In genomic region chr22:37061611-37062365, GRCh38 we compare ENCODE assay signal across 22 cellular contexts. TPM values are rescaled to one million over a fixed set of nuclear protein-coding genes. Genes with fewer than 3 reads are reported as not detected.
"Had no signal": no experiment of that assay in that cellular context is flagged by ENCODE, and none has a peak within 500 bp of the region (broad histone marks: within the 10 kb centered on the region; RNA-seq: fewer than 3 reads in every experiment).

No MANE protein-coding gene starts in this region.

- H3K27ac ChIP-seq: cardiac muscle cell, esophagus squamous epithelium, heart right ventricle, left ventricle myocardium inferior, stomach, vagina had no signal

- H3K9me3 ChIP-seq: esophagus squamous epithelium, heart right ventricle, left ventricle myocardium inferior, stomach, vagina had no signal

- H3K27me3 Mint-ChIP-seq: effector memory CD8-positive, alpha-beta T cell; T-cell had no signal

- H3K9me3 Mint-ChIP-seq: activated naive CD4-positive, alpha-beta T cell treated with anti-CD3 and anti-CD28 coated beads, Interleukin-2, amount 50 U/mL, for 72 hours; effector memory CD8-positive, alpha-beta T cell; nephron progenitor cell; T-cell had no signal

- H3K4me3 ChIP-seq: cardiac muscle cell, esophagus squamous epithelium, heart right ventricle, left ventricle myocardium inferior, stomach, vagina had no signal

- H3K4me3 Mint-ChIP-seq: nephron progenitor cell, T-cell had no signal

- ATAC-seq: heart right ventricle, T-cell had no signal

- H3K27me3 ChIP-seq: cardiac muscle cell, vagina had no signal

- H3K4me1 Mint-ChIP-seq: nephron progenitor cell had no signal

- H3K27ac Mint-ChIP-seq: effector memory CD8-positive, alpha-beta T cell; progenitor cell of endocrine pancreas; T-cell had no signal

- DNase-seq: activated CD4-positive, alpha-beta T cell treated with anti-CD3 and anti-CD28 coated beads, Interleukin-2, amount 50 U/mL, for 1 hour; activated effector memory CD4-positive, alpha-beta T cell treated with Interleukin-2 at 50 U/mL for 16 hours; activated T-cell treated with anti-CD3 and anti-CD28 coated beads for 4 hours; amniotic stem cell; effector memory CD8-positive, alpha-beta T cell; esophagus squamous epithelium; kidney glomerular epithelial cell; left ventricle myocardium inferior; mammary epithelial cell; midbrain; nephron progenitor cell; occipital lobe; stomach; T-cell; T-helper 9 cell; trophoblast cell had no signal

- H3K4me1 ChIP-seq: heart right ventricle, left ventricle myocardium inferior, stomach, vagina had no signal

- H3K36me3 ChIP-seq: cardiac muscle cell had no signal

RNA-seq across cellular contexts. Expression of gene TMPRSS6, which starts 47.7 kb away (rescaled TPM):
- total RNA-seq: cardiac muscle cell, dermis microvascular lymphatic vessel endothelial cell, heart right ventricle, left ventricle myocardium inferior, mammary epithelial cell, occipital lobe, vagina had no signal
- polyA plus RNA-seq: heart right ventricle, mammary epithelial cell had no signal
